In the genomic region with DNA sequence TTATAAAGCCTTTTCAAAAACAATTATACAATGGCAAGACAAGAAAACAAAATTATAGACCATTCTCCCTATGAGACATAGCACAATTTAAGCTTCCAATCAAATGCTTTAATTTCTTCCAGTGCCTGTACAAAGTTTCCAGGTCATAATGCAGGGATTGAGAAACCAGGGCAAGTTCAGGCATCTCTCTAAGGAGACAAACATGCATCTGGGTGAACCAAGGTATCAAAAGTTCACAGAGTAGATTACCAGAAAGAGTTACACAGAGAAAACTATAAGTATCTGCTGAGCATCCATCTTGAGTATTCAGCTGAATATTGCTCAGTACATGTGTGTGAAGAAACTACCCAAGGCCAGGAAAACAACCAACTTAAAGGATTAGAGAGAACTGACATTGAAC, we compare ENCODE assay signal across 31 cellular contexts.
"Had no signal": no experiment of that assay in that cellular context is flagged by ENCODE, and none has a peak within 500 bp of the region (broad histone marks: within the 10 kb centered on the region; RNA-seq: fewer than 3 reads in every experiment).

No MANE protein-coding gene starts in this region.

- H3K4me2 ChIP-seq: hepatocyte had no signal

- ATAC-seq: activated naive CD8-positive, alpha-beta T cell treated with anti-CD3 and anti-CD28 coated beads, Interleukin-2, amount 50 U/mL, for 24 hours; gastroesophageal sphincter; left colon; right lobe of liver; stimulated activated naive CD8-positive, alpha-beta T cell treated with anti-CD3 and anti-CD28 coated beads, Interleukin-15, Interleukin-2, amounts not matched to agents 100 U/mL and 50 U/mL, for 24 hours had no signal

- H3K4me1 ChIP-seq: esophagus muscularis mucosa, gastroesophageal sphincter, right lobe of liver, testis had no signal

- H3K36me3 ChIP-seq: cardiac muscle cell, esophagus muscularis mucosa, neutrophil, ovary, right lobe of liver had no signal

- H3K27ac Mint-ChIP-seq: activated B cell treated with CpG ODN at 0.5 μM for 24 hours; activated naive CD8-positive, alpha-beta T cell treated with anti-CD3 and anti-CD28 coated beads, Interleukin-2, amount 50 U/mL, for 24 hours; activated T-cell treated with anti-CD3 and anti-CD28 coated beads, Interleukin-2, amount 50 U/mL, for 24 hours; mesothelial cell of epicardium; naive B cell; nephron progenitor cell; progenitor cell of endocrine pancreas; T-helper 2 cell treated with Interferon-gamma antibody and Interleukin-4, amounts not matched to agents 5 μg/mL and 100 μg/mL, for 36 hours had no signal

- H3K4me3 ChIP-seq: cardiac muscle cell, coronary artery, dorsolateral prefrontal cortex, esophagus muscularis mucosa, gastroesophageal sphincter, hepatocyte, ovary, right lobe of liver, skin epidermis, testis had no signal

- H3K79me2 ChIP-seq: hepatocyte had no signal

- H3K9me3 ChIP-seq: ovary, right lobe of liver, testis had no signal

- DNase-seq: activated B cell treated with CpG ODN at 0.5 μM for 24 hours; activated CD8-positive, alpha-beta memory T cell treated with anti-CD3 and anti-CD28 coated beads, Interleukin-2, amount 50 U/mL, for 48 hours; activated gamma-delta T cell treated with Interleukin-2 at 50 U/mL for 16 hours; activated naive CD4-positive, alpha-beta T cell treated with anti-CD3 and anti-CD28 coated beads, Interleukin-2, amount 50 U/mL, for 16 hours; activated naive CD8-positive, alpha-beta T cell treated with anti-CD3 and anti-CD28 coated beads, Interleukin-2, amount 50 U/mL, for 24 hours; activated T-cell treated with anti-CD3 and anti-CD28 coated beads, Interleukin-2, amount 50 U/mL, for 24 hours; cerebellar nuclear complex; dorsolateral prefrontal cortex; effector memory CD4-positive, alpha-beta T cell; kidney; left colon; naive B cell; nephron progenitor cell; ovary; right lobe of liver; stimulated activated CD4-positive, alpha-beta T cell treated with anti-CD3 and anti-CD28 coated beads, Interleukin-12 subunit alpha, Interleukin-12 subunit beta, amount 100 ng/mL, for 4 hours; stimulated activated CD4-positive, alpha-beta T cell treated with anti-CD3 and anti-CD28 coated beads, Interleukin-4, amount 100 ng/mL, for 1 hour; stimulated activated naive CD8-positive, alpha-beta T cell treated with anti-CD3 and anti-CD28 coated beads, Interleukin-15, Interleukin-2, amounts not matched to agents 100 U/mL and 50 U/mL, for 24 hours; T-helper 1 cell; testis; trophoblast cell had no signal

- H3K27me3 ChIP-seq: cardiac muscle cell, dorsolateral prefrontal cortex, esophagus muscularis mucosa, gastroesophageal sphincter, hepatocyte, neutrophil, ovary, right lobe of liver, testis had no signal

- H3K4me1 Mint-ChIP-seq: activated B cell treated with CpG ODN at 0.5 μM for 24 hours, mesothelial cell of epicardium, nephron progenitor cell had no signal

- H3K4me3 Mint-ChIP-seq: activated B cell treated with CpG ODN at 0.5 μM for 24 hours; activated naive CD8-positive, alpha-beta T cell treated with anti-CD3 and anti-CD28 coated beads, Interleukin-2, amount 50 U/mL, for 24 hours; activated T-cell treated with anti-CD3 and anti-CD28 coated beads, Interleukin-2, amount 50 U/mL, for 24 hours; mesothelial cell of epicardium; naive B cell; nephron progenitor cell; T-helper 2 cell treated with Interferon-gamma antibody and Interleukin-4, amounts not matched to agents 5 μg/mL and 100 μg/mL, for 36 hours had no signal

- H2AFZ ChIP-seq: hepatocyte had no signal

- H3K27ac ChIP-seq: cardiac muscle cell, coronary artery, dorsolateral prefrontal cortex, esophagus muscularis mucosa, gastroesophageal sphincter, hepatocyte, neutrophil, ovary, right lobe of liver, skin epidermis, testis had no signal

- H3K27me3 Mint-ChIP-seq: activated B cell treated with CpG ODN at 0.5 μM for 24 hours; activated naive CD8-positive, alpha-beta T cell treated with anti-CD3 and anti-CD28 coated beads, Interleukin-2, amount 50 U/mL, for 24 hours; activated T-cell treated with anti-CD3 and anti-CD28 coated beads, Interleukin-2, amount 50 U/mL, for 24 hours; naive B cell; progenitor cell of endocrine pancreas had no signal
